Comparison of ENCODE assay signal across 17 cellular contexts in the genomic region with DNA sequence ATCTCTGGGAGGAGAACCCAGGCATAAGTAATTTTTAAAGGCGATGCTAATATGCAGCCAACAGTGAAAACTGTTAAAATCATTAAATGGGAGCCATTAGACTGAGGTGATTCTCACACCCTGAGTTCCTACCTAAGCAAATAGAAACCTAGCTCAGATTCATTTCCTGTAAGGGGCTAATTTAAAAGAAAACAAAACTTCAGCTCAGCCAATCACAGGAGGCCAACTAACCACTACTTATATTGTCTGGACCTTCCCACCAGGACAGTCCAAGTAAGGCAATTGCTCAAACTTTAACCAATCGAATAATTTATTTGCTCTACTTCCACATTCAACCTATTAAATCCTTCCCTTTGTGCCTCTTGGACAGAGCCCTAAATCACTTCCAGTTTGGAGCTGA.
A peak's percentile ranks its signal among the peaks of the same experiment; 100 is the strongest.
DNase-seq lines count a peak whose midpoint lies in the region; ATAC-seq and TF ChIP-seq lines count a peak whose summit lies in the region.
"Had no signal": no experiment of that assay in that cellular context is flagged by ENCODE, and none has a peak within 500 bp of the region (broad histone marks: within the 10 kb centered on the region; RNA-seq: fewer than 3 reads in every experiment).

No MANE protein-coding gene starts in this region.

- no peaks in the 10 kb centered on the region for H3K79me2 ChIP-seq in mammary epithelial cell (ENCODE audit: insufficient read depth, low read length)

- no TSS peak for BruUV-seq in mammary epithelial cell (replicated peaks; lab: Mats Ljungman, UMichigan)

- in situ Hi-C loops in mammary epithelial cell (cut with MboI; ENCODE audit: low sequenced_read_pairs in 2 of 2) = no loop called here

- H3K9ac ChIP-seq in mammary epithelial cell (ENCODE audit: insufficient read depth, low read length) = no peak overlapping the region

- POLR2A ChIA-PET in HEK293T (lab: Yijun Ruan, JAX) = interaction anchor here (1.1 kb wide), 1 partner anchor 28 kb away, joined by 3 read pairs; no protein-coding TSS in a partner anchor

- TF ChIP-seq CTCF in GM12865 (IDR thresholded peaks at IDR 0.05; ENCODE audit: insufficient read depth, low read depth, low read length, missing control alignments) = no peak
- no peak for TF ChIP-seq CTCF in mammary epithelial cell (conservative IDR thresholded peaks at IDR 0.05 in 1 of 2, IDR thresholded peaks at IDR 0.05 in 1 of 2; ENCODE audit: extremely low read depth in 1 of 2, insufficient read depth in 1 of 2, low read depth in 1 of 2, low read length in 2 of 2)

- DNase-seq in GM12865 (ENCODE audit: low read depth) (peak; percentile 60), OCI-M1 (lab: John Stamatoyannopoulos, UW) (peak; percentile 38), T-helper 1 cell (no peak), left ventricle myocardium superior (no peak), HEK293T (ENCODE audit: extremely low spot score) (no peak), mammary epithelial cell (no peak)
- DNase-seq: activated CD4-positive, alpha-beta T cell treated with anti-CD3 and anti-CD28 coated beads for 48 hours; activated T-cell treated with anti-CD3 and anti-CD28 coated beads, Interleukin-2, amount 50 U/mL, for 48 hours; aorta; HFFc6; KBM-7; NCI-H1417 treated with DMSO at 0.1 percent for 48 hours; NCI-H526 treated with DMSO at 0.1 percent for 48 hours; trophoblast cell had no signal

- no peak overlapping the region for H3K4me3 ChIP-seq in GM12865 (ENCODE audit: low read depth, low read length)
- no peak overlapping the region for H3K4me3 ChIP-seq in mammary epithelial cell (replicated peaks in 1 of 3; ENCODE audit: insufficient read depth in 1 of 3, low read depth in 2 of 3, low read length in 3 of 3)
- H3K4me3 ChIP-seq: lung had no signal

- no peaks in the 10 kb centered on the region for H3K27me3 ChIP-seq in mammary epithelial cell (ENCODE audit: insufficient read depth, low read length)

- 88% methylated on average over 2 of the region's 2 CpGs for WGBS in mammary epithelial cell (ENCODE audit: low coverage, missing lambda C conversion rate)

- H4K20me1 ChIP-seq in mammary epithelial cell (ENCODE audit: insufficient read depth, low read length) = no peaks in the 10 kb centered on the region

- H3K4me2 ChIP-seq in mammary epithelial cell (ENCODE audit: insufficient read depth, low read depth, low read length) = no peak overlapping the region

- dilution Hi-C loops in mammary epithelial cell (cut with HindIII; ENCODE audit: low sequenced_read_pairs) = no loop called here

- no peak overlapping the region for H2AFZ ChIP-seq in mammary epithelial cell (ENCODE audit: low read depth, low read length)

- no peaks in the 10 kb centered on the region for H3K36me3 ChIP-seq in mammary epithelial cell (ENCODE audit: insufficient read depth, low read length)

- H3K27ac ChIP-seq in mammary epithelial cell (ENCODE audit: insufficient read depth, low read depth, low read length) = no peak overlapping the region

- intact Hi-C loops in left ventricle myocardium superior (cut with micrococcal nuclease) (no loop called here), mammary epithelial cell (cut with micrococcal nuclease) (loop anchor here (5.0 kb wide), 1 partner anchor 35 kb away; no protein-coding TSS in a partner anchor)

- ATAC-seq in GM19395 (IDR thresholded peaks at IDR 0.05; ENCODE audit: unreplicated experiment) = peak; percentile 69
- peak; percentile 62 for ATAC-seq in HG02852 (IDR thresholded peaks at IDR 0.05; ENCODE audit: unreplicated experiment)
- no peak for ATAC-seq in left ventricle myocardium superior

- CTCF ChIA-PET in HEK293T (lab: Yijun Ruan, JAX) = no interaction called here
- CTCF ChIA-PET in mammary epithelial cell (lab: Charles Lee; ENCODE audit: low non-redundant PET) = no interaction called here

- H3K9me3 ChIP-seq in mammary epithelial cell (replicated peaks; ENCODE audit: insufficient read depth, low read length) = no peaks in the 10 kb centered on the region

- peaks cover 33% of the 10 kb centered on the region for H3K4me1 ChIP-seq in mammary epithelial cell (ENCODE audit: insufficient read depth, low read length)

TF ChIP-seq in HEK293T, 16 proteins besides CTCF, POLR2A, EP300 and RAD21:
- TF ChIP-seq ARNT (IDR thresholded peaks at IDR 0.05) (no peak), SP1 (IDR thresholded peaks at IDR 0.05) (no peak), FOXA1 (IDR thresholded peaks at IDR 0.05) (no peak), L3MBTL2 (conservative IDR thresholded peaks at IDR 0.05) (no peak), FOXK2 (IDR thresholded peaks at IDR 0.05) (no peak), TARDBP (IDR thresholded peaks at IDR 0.05) (no peak), ELF4 (IDR thresholded peaks at IDR 0.05) (no peak), HDGF (IDR thresholded peaks at IDR 0.05; ENCODE audit: borderline replicate concordance) (no peak), CTBP1 (IDR thresholded peaks at IDR 0.05; ENCODE audit: borderline replicate concordance) (no peak), ZNF384 (IDR thresholded peaks at IDR 0.05) (no peak), SUZ12 (IDR thresholded peaks at IDR 0.05) (no peak), BHLHE40 (IDR thresholded peaks at IDR 0.05; ENCODE audit: borderline replicate concordance) (no peak), FOXM1 (IDR thresholded peaks at IDR 0.05; ENCODE audit: borderline replicate concordance) (no peak), NFRKB (IDR thresholded peaks at IDR 0.05) (no peak), LEF1 (IDR thresholded peaks at IDR 0.05; ENCODE audit: borderline replicate concordance) (no peak)
- TF ChIP-seq, protein P1, sequence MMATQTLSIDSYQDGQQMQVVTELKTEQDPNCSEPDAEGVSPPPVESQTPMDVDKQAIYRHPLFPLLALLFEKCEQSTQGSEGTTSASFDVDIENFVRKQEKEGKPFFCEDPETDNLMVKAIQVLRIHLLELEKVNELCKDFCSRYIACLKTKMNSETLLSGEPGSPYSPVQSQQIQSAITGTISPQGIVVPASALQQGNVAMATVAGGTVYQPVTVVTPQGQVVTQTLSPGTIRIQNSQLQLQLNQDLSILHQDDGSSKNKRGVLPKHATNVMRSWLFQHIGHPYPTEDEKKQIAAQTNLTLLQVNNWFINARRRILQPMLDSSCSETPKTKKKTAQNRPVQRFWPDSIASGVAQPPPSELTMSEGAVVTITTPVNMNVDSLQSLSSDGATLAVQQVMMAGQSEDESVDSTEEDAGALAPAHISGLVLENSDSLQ (IDR thresholded peaks at IDR 0.05) = no peak
TF ChIP-seq in HEK293T: peak in this region for 0.

Comparison
In these comparisons a context has a peak if more than half of its experiments do, and no peak if none do; other contexts are left out.
1. DNase-seq: peak in GM12865 (single experiment) and OCI-M1 (single experiment); none in T-helper 1 cell (0 of 5), left ventricle myocardium superior (single experiment), HEK293T (single experiment) and mammary epithelial cell (single experiment).